ENCODE assay signal across 31 cellular contexts in the genomic region with DNA sequence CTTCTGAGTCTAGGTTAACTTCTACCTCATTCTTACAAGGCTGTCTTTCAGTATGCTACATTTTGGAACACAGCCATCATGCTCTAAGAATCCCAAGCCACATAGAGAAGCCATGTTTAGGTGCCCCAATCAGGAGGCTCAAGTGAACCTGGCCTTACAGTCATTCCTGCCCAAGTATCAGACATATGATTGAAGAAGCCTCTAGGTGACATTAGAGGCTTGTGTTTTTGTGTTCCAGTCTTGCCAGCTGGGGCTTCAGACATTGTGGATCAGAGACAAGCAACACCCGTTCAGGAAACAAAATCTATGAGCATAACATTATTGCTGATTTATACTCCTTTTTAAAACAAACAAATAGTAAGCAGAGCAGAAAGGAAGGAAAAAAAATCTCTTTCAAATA.
"Had no signal": no experiment of that assay in that cellular context is flagged by ENCODE, and none has a peak within 500 bp of the region (broad histone marks: within the 10 kb centered on the region; RNA-seq: fewer than 3 reads in every experiment).

No MANE protein-coding gene starts in this region.

- H3K27ac Mint-ChIP-seq: immature natural killer cell; naive thymus-derived CD8-positive, alpha-beta T cell; nephron; stimulated activated naive B cell treated with anti-CD40 and anti-IgM and Interleukin-4, amounts not matched to agents 10 μg/mL and 1 μg/mL and 100 μg/mL, for 72 hours had no signal

- H3K36me3 Mint-ChIP-seq: immature natural killer cell; naive thymus-derived CD8-positive, alpha-beta T cell; stimulated activated naive B cell treated with anti-CD40 and anti-IgM and Interleukin-4, amounts not matched to agents 10 μg/mL and 1 μg/mL and 100 μg/mL, for 72 hours had no signal

- H3K4me3 Mint-ChIP-seq: immature natural killer cell; nephron; neural crest cell; stimulated activated naive B cell treated with anti-CD40 and anti-IgM and Interleukin-4, amounts not matched to agents 10 μg/mL and 1 μg/mL and 100 μg/mL, for 72 hours had no signal

- H3K27me3 Mint-ChIP-seq: naive thymus-derived CD8-positive, alpha-beta T cell; stimulated activated naive B cell treated with anti-CD40 and anti-IgM and Interleukin-4, amounts not matched to agents 10 μg/mL and 1 μg/mL and 100 μg/mL, for 72 hours had no signal

- H3K4me1 Mint-ChIP-seq: nephron; neural crest cell; stimulated activated naive B cell treated with anti-CD40 and anti-IgM and Interleukin-4, amounts not matched to agents 10 μg/mL and 1 μg/mL and 100 μg/mL, for 72 hours had no signal

- H3K9me3 Mint-ChIP-seq: immature natural killer cell; naive thymus-derived CD8-positive, alpha-beta T cell; nephron; neural crest cell; stimulated activated naive B cell treated with anti-CD40 and anti-IgM and Interleukin-4, amounts not matched to agents 10 μg/mL and 1 μg/mL and 100 μg/mL, for 72 hours had no signal

- DNase-seq: immature natural killer cell; kidney; left colon; left lung; lower lobe of right lung; mammary epithelial cell; mesenchymal stem cell; naive thymus-derived CD8-positive, alpha-beta T cell; nucleus accumbens; pancreas; posterior cingulate gyrus; retina; right cardiac atrium; stimulated activated CD4-positive, alpha-beta T cell treated with anti-CD3 and anti-CD28 coated beads, Interleukin-12 subunit alpha, Interleukin-12 subunit beta, amount 100 ng/mL, for 4 hours; stimulated activated CD4-positive, alpha-beta T cell treated with anti-CD3 and anti-CD28 coated beads, Interleukin-15, amount 100 ng/mL, for 24 hours; stimulated activated CD4-positive, alpha-beta T cell treated with anti-CD3 and anti-CD28 coated beads, Interleukin-2, amount 100 ng/mL, for 24 hours; stimulated activated CD4-positive, alpha-beta T cell treated with anti-CD3 and anti-CD28 coated beads, Interleukin-4, amount 100 ng/mL, for 1 hour; stimulated activated naive B cell treated with anti-CD40 and anti-IgM and Interleukin-4, amounts not matched to agents 10 μg/mL and 1 μg/mL and 100 μg/mL, for 72 hours; stimulated activated naive CD8-positive, alpha-beta T cell treated with anti-CD3 and anti-CD28 coated beads, Interleukin-15, Interleukin-2, amounts not matched to agents 100 U/mL and 50 U/mL, for 24 hours; stomach; testis; thyroid gland; transverse colon; upper lobe of right lung had no signal

- H3K36me3 ChIP-seq: left lung, lower lobe of right lung, pancreas, prostate gland, stomach, thyroid gland, transverse colon, upper lobe of right lung had no signal

- H3K27me3 ChIP-seq: left lung, pancreas, stomach, testis, thyroid gland, transverse colon, upper lobe of right lung had no signal

- ATAC-seq: left colon; left lung; lower lobe of right lung; naive thymus-derived CD8-positive, alpha-beta T cell; pancreas; right cardiac atrium; sciatic nerve; stimulated activated naive B cell treated with anti-CD40 and anti-IgM and Interleukin-4, amounts not matched to agents 10 μg/mL and 1 μg/mL and 100 μg/mL, for 72 hours; stimulated activated naive CD8-positive, alpha-beta T cell treated with anti-CD3 and anti-CD28 coated beads, Interleukin-15, Interleukin-2, amounts not matched to agents 100 U/mL and 50 U/mL, for 24 hours; upper lobe of right lung had no signal

- FAIRE-seq: islet of Langerhans, kidney, pancreas, urothelium cell line had no signal

- H3K4me1 ChIP-seq: left lung, lower lobe of right lung, prostate gland, stomach, testis, thyroid gland, transverse colon, upper lobe of right lung had no signal

- H3K4me3 ChIP-seq: left lung, lower lobe of right lung, pancreas, prostate gland, skin epidermis, stomach, testis, thyroid gland, transverse colon, upper lobe of right lung had no signal

- H3K9me3 ChIP-seq: left lung, lower lobe of right lung, pancreas, prostate gland, stomach, testis, thyroid gland, transverse colon, upper lobe of right lung had no signal

- H3K27ac ChIP-seq: left lung, lower lobe of right lung, pancreas, prostate gland, skin epidermis, stomach, testis, thyroid gland, transverse colon, upper lobe of right lung had no signal
